ENCODE assay signal across 29 cellular contexts in genomic region chr2:105032476-105032875, GRCh38.
"Had no signal": no experiment of that assay in that cellular context is flagged by ENCODE, and none has a peak within 500 bp of the region (broad histone marks: within the 10 kb centered on the region; RNA-seq: fewer than 3 reads in every experiment).

No MANE protein-coding gene starts in this region.

- H3K4me1 ChIP-seq: ascending aorta had no signal

- DNase-seq: activated B cell treated with CpG ODN at 0.5 μM for 24 hours; activated CD4-positive, alpha-beta memory T cell treated with anti-CD3 and anti-CD28 coated beads for 36 hours; activated CD4-positive, alpha-beta T cell treated with anti-CD3 and anti-CD28 coated beads for 4 hours; activated CD4-positive, alpha-beta T cell treated with anti-CD3 and anti-CD28 coated beads, Interleukin-2, amount 10 ng/mL, durations not matched to agents 24 days and 14 days; activated CD4-positive, alpha-beta T cell treated with anti-CD3 and anti-CD28 coated beads, Interleukin-2, amount 50 U/mL, for 1 hour; activated CD4-positive, alpha-beta T cell treated with anti-CD3 and anti-CD28 coated beads, Interleukin-2, amount 50 U/mL, for 4 hours; activated CD4-positive, CD25-positive, alpha-beta regulatory T cell treated with anti-CD3 and anti-CD28 coated beads, Interleukin-2, amount 50 U/mL, for 72 hours; activated CD8-positive, alpha-beta memory T cell treated with anti-CD3 and anti-CD28 coated beads, Interleukin-2, amount 50 U/mL, for 4 hours; activated CD8-positive, alpha-beta T cell treated with anti-CD3 and anti-CD28 coated beads for 36 hours; activated effector memory CD4-positive, alpha-beta T cell treated with anti-CD3 and anti-CD28 coated beads, Interleukin-2, amount 50 U/mL, for 16 hours; activated gamma-delta T cell treated with Interleukin-2 at 50 U/mL for 16 hours; activated naive CD4-positive, alpha-beta T cell; activated naive CD4-positive, alpha-beta T cell treated with anti-CD3 and anti-CD28 coated beads for 36 hours; activated naive CD4-positive, alpha-beta T cell treated with anti-CD3 and anti-CD28 coated beads, Interleukin-2, amount 50 U/mL, for 16 hours; activated naive CD8-positive, alpha-beta T cell treated with anti-CD3 and anti-CD28 coated beads, Interleukin-2, amount 10 ng/mL, durations not matched to agents 7 days and 5 days; activated naive CD8-positive, alpha-beta T cell treated with anti-CD3 and anti-CD28 coated beads, Interleukin-2, amount 50 U/mL, for 24 hours; activated T-cell treated with anti-CD3 and anti-CD28 coated beads for 4 hours; activated T-cell treated with anti-CD3 and anti-CD28 coated beads, Interleukin-2, amount 50 U/mL, for 1 hour; activated T-cell treated with anti-CD3 and anti-CD28 coated beads, Interleukin-2, amount 50 U/mL, for 4 hours; activated T-cell treated with anti-CD3 and anti-CD28 coated beads, Interleukin-2, amount 50 U/mL, for 72 hours; amygdala; anterior cingulate cortex; central memory CD4-positive, alpha-beta T cell; T-helper 1 cell; T-helper 2 cell; T-helper 9 cell had no signal

- H3K9me3 ChIP-seq: ascending aorta had no signal

- ATAC-seq: activated CD8-positive, alpha-beta T cell treated with anti-CD3 and anti-CD28 coated beads for 36 hours; activated naive CD8-positive, alpha-beta T cell treated with anti-CD3 and anti-CD28 coated beads, Interleukin-2, amount 50 U/mL, for 24 hours; activated T-cell treated with anti-CD3 and anti-CD28 coated beads, Interleukin-2, amount 50 U/mL, for 4 hours; activated T-cell treated with anti-CD3 and anti-CD28 coated beads, Interleukin-2, amount 50 U/mL, for 72 hours; activated T-helper 17 cell treated with anti-CD3 and anti-CD28 coated beads, Interleukin-2, amount 50 U/mL, for 72 hours had no signal

- H3K36me3 ChIP-seq: ascending aorta had no signal

- H3K27ac ChIP-seq: ascending aorta, VCaP had no signal

- H3K27me3 ChIP-seq: ascending aorta had no signal

- H3K4me3 ChIP-seq: ascending aorta had no signal
